In genomic region chr9:98251554-98251953, GRCh38 we compare ENCODE assay signal across 14 cellular contexts. TPM values are rescaled to one million over a fixed set of nuclear protein-coding genes. Genes with fewer than 3 reads are reported as not detected.
DNase-seq lines count a peak whose midpoint lies in the region; ATAC-seq and TF ChIP-seq lines count a peak whose summit lies in the region.
"Had no signal": no experiment of that assay in that cellular context is flagged by ENCODE, and none has a peak within 500 bp of the region (broad histone marks: within the 10 kb centered on the region; RNA-seq: fewer than 3 reads in every experiment).

No MANE protein-coding gene starts in this region.

- H3K9me3 ChIP-seq in CD4-positive, alpha-beta T cell (ENCODE audit: control insufficient read depth, low read length), result no peaks in the 10 kb centered on the region
- H3K9me3 ChIP-seq: suprapubic skin had no signal

- H3K79me2 ChIP-seq in ACC112 (ENCODE audit: control insufficient read depth, insufficient read depth, low read length, unreplicated experiment), result peaks cover 58% of the 10 kb centered on the region

- no peak overlapping the region for H2AFZ ChIP-seq in ACC112 (ENCODE audit: low read length, unreplicated experiment)

- H3K27ac Mint-ChIP-seq in activated CD4-positive, alpha-beta T cell treated with anti-CD3 and anti-CD28 coated beads for 36 hours, result no peak overlapping the region
- H3K27ac Mint-ChIP-seq in CD4-positive, alpha-beta T cell, result no peak overlapping the region
- H3K27ac Mint-ChIP-seq: B cell had no signal

- ATAC-seq in GM18867 (IDR thresholded peaks at IDR 0.05; ENCODE audit: unreplicated experiment), result no peak
- no peak for ATAC-seq in activated CD4-positive, alpha-beta T cell treated with anti-CD3 and anti-CD28 coated beads for 36 hours
- no peak for ATAC-seq in CD4-positive, alpha-beta T cell (ENCODE audit: poor library complexity)
- ATAC-seq: activated CD4-positive, CD25-positive, alpha-beta regulatory T cell treated with anti-CD3 and anti-CD28 coated beads, Interleukin-2, amount 50 U/mL, for 24 hours had no signal

- H3K4me1 Mint-ChIP-seq in activated CD4-positive, alpha-beta T cell treated with anti-CD3 and anti-CD28 coated beads for 36 hours, result peaks cover 32% of the 10 kb centered on the region
- peaks cover 51% of the 10 kb centered on the region for H3K4me1 Mint-ChIP-seq in CD4-positive, alpha-beta T cell (ENCODE audit: low read depth)

- no peaks in the 10 kb centered on the region for H3K36me3 Mint-ChIP-seq in activated CD4-positive, alpha-beta T cell treated with anti-CD3 and anti-CD28 coated beads for 36 hours (ENCODE audit: low read depth)
- H3K36me3 Mint-ChIP-seq in CD4-positive, alpha-beta T cell (ENCODE audit: low read depth), result peaks cover 29% of the 10 kb centered on the region

- POLR2A ChIA-PET in activated CD4-positive, alpha-beta T cell treated with anti-CD3 and anti-CD28 coated beads for 36 hours (lab: Charles Lee), result no interaction called here
- POLR2A ChIA-PET in CD4-positive, alpha-beta T cell (lab: Charles Lee), result no interaction called here

- in situ Hi-C loops in astrocyte of the cerebellum (cut with HindIII; ENCODE audit: low sequenced_read_pairs), result no loop called here

- H3K27me3 Mint-ChIP-seq in activated CD4-positive, alpha-beta T cell treated with anti-CD3 and anti-CD28 coated beads for 36 hours, result no peaks in the 10 kb centered on the region
- H3K27me3 Mint-ChIP-seq in CD4-positive, alpha-beta T cell, result no peaks in the 10 kb centered on the region
- H3K27me3 Mint-ChIP-seq: B cell had no signal

- no peak overlapping the region for H3K4me3 Mint-ChIP-seq in activated CD4-positive, alpha-beta T cell treated with anti-CD3 and anti-CD28 coated beads for 36 hours
- no peak overlapping the region for H3K4me3 Mint-ChIP-seq in CD4-positive, alpha-beta T cell
- H3K4me3 Mint-ChIP-seq: B cell had no signal

- intact Hi-C loops in activated CD4-positive, alpha-beta T cell treated with anti-CD3 and anti-CD28 coated beads for 36 hours (cut with DNase I, micrococcal nuclease), result loop anchor here in 1 of 2 experiments (10.0 kb wide), 1 partner anchor 557 kb away; the partner anchor contains the start of gene XPA
- intact Hi-C loops in CD4-positive, alpha-beta T cell (cut with DNase I, micrococcal nuclease), result loop anchor here (5.0 to 10.0 kb wide), 3 partner anchors 147 to 837 kb away; partner anchors contain the start of genes NCBP1 (in 1 of the 2), TDRD7 (in 1 of the 2) and TSTD2 (in 1 of the 2)

- peaks cover 4% of the 10 kb centered on the region; the same call in 1 of the 2 replicates for H3K36me3 ChIP-seq in ACC112 (ENCODE audit: insufficient read depth, low read length)

- H3K4me3 ChIP-seq in ACC112 (ENCODE audit: low read depth, low read length) (peak overlapping the region; percentile 29), astrocyte of the cerebellum (ENCODE audit: low read depth, low read length) (no peak overlapping the region)
- H3K4me3 ChIP-seq: suprapubic skin had no signal

- CTCF ChIA-PET in activated CD4-positive, alpha-beta T cell treated with anti-CD3 and anti-CD28 coated beads for 36 hours (lab: Charles Lee), result interaction anchor here (1.1 to 1.5 kb wide), 2 partner anchors 10 to 133 kb away, joined by 3 to 4 read pairs; partner anchors contain the start of gene TRIM14
- CTCF ChIA-PET in CD4-positive, alpha-beta T cell (lab: Charles Lee), result interaction anchor here (3.6 kb wide), 1 partner anchor 13 kb away, joined by 10 read pairs; no protein-coding TSS in a partner anchor

- peak; percentile 82 for DNase-seq in HS-27A (ENCODE audit: low read depth)
- peak; percentile 39 for DNase-seq in astrocyte of the cerebellum (ENCODE audit: low read depth)
- DNase-seq in iris pigment epithelial cell (ENCODE audit: low read depth), result peak; percentile 71
- no peak for DNase-seq in activated CD4-positive, alpha-beta T cell treated with anti-CD3 and anti-CD28 coated beads for 36 hours
- DNase-seq in NCI-H146 treated with DMSO at 0.1 percent for 48 hours (lab: John Stamatoyannopoulos, UW; ENCODE audit: unreplicated experiment), result no peak
- DNase-seq in CD4-positive, alpha-beta T cell, result no peak
- DNase-seq: activated gamma-delta T cell treated with Interleukin-2 at 50 U/mL for 16 hours, islet precursor cell, NCI-H2081 had no signal

- peaks cover 64% of the 10 kb centered on the region for H3K4me1 ChIP-seq in ACC112 (ENCODE audit: control insufficient read depth, insufficient read depth, low read length, unreplicated experiment)

- no peaks in the 10 kb centered on the region for H3K27me3 ChIP-seq in ACC112 (ENCODE audit: insufficient read depth, low read length)
- H3K27me3 ChIP-seq in CD4-positive, alpha-beta T cell (ENCODE audit: control insufficient read depth, insufficient read depth, low read length), result no peaks in the 10 kb centered on the region
- H3K27me3 ChIP-seq: suprapubic skin had no signal

- TF ChIP-seq CTCF in astrocyte of the cerebellum (IDR thresholded peaks at IDR 0.05; ENCODE audit: low read depth, low read length, missing control alignments), result no peak
- no peak for TF ChIP-seq CTCF in CD4-positive, alpha-beta T cell (IDR thresholded peaks at IDR 0.05)

- peak overlapping the region; percentile 98 for H3K27ac ChIP-seq in ACC112 (ENCODE audit: low read depth, low read length)
- H3K27ac ChIP-seq in CD4-positive, alpha-beta T cell (ENCODE audit: low read depth, low read length), result no peak overlapping the region
- H3K27ac ChIP-seq: suprapubic skin had no signal

- no peaks in the 10 kb centered on the region for H3K9me3 Mint-ChIP-seq in activated CD4-positive, alpha-beta T cell treated with anti-CD3 and anti-CD28 coated beads for 36 hours (ENCODE audit: low read depth)
- no peaks in the 10 kb centered on the region for H3K9me3 Mint-ChIP-seq in CD4-positive, alpha-beta T cell

RNA-seq across cellular contexts. Expression of gene TBC1D2, which starts 3.9 kb away (rescaled TPM):
- 1 to 10 TPM; 2.8 to 3.2 TPM for total RNA-seq in activated CD4-positive, alpha-beta T cell treated with anti-CD3 and anti-CD28 coated beads for 36 hours
- 1 to 10 TPM; 2.9 to 4.0 TPM for total RNA-seq in CD4-positive, alpha-beta T cell

RNA-seq across cellular contexts. Expression of gene CORO2A, which starts 59.1 kb away (rescaled TPM):
- total RNA-seq in activated CD4-positive, alpha-beta T cell treated with anti-CD3 and anti-CD28 coated beads for 36 hours, result 10 to 100 TPM in 1 of 2 experiments, 1 to 10 TPM in 1; 9.7 to 10.3 TPM
- total RNA-seq in CD4-positive, alpha-beta T cell, result 1 to 10 TPM; 6.8 to 8.5 TPM

Comparison
In these comparisons a context has a peak if more than half of its experiments do, and no peak if none do; other contexts are left out.
1. DNase-seq: peak in HS-27A (single experiment), astrocyte of the cerebellum (single experiment) and iris pigment epithelial cell (single experiment); none in activated CD4-positive, alpha-beta T cell treated with anti-CD3 and anti-CD28 coated beads for 36 hours (single experiment), NCI-H146 treated with DMSO at 0.1 percent for 48 hours (single experiment) and CD4-positive, alpha-beta T cell (0 of 10).